ENCODE assay signal across 8 cellular contexts in the genomic region with DNA sequence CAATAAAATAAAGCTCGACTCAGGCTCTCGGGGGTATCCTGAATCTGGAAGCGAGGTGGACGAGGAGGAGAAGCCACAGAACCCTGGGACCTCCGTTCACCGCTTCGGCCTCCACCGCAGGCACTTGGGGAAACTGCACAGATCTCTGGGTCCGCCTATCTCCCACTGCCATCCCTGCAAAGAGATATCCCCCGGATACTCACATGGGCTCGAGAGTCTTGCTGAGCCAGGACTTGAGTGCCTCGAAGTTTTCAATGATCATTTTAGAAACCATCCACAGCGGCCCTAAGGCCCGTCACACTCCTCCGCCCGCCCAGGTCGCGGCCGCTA. TPM values are rescaled to one million over a fixed set of nuclear protein-coding genes. Genes with fewer than 3 reads are reported as not detected.
DNase-seq lines count a peak whose midpoint lies in the region; ATAC-seq, FAIRE-seq and TF ChIP-seq lines count a peak whose summit lies in the region.

No MANE protein-coding gene starts in this region.

- WGBS in pancreas, 2 donors, result 0% methylated on average over 19 of the region's 19 CpGs

- intact Hi-C loops in pancreas (cut with DNase I), result no loop called here

- POLR2A ChIA-PET in HEK293 (lab: Yijun Ruan, JAX), result interaction anchor here (0.8 to 1.3 kb wide), 3 partner anchors 12 to 76 kb away, joined by 3 to 5 read pairs (median 5); a partner anchor contains a TSS

- no peaks in the 10 kb centered on the region for H3K27me3 ChIP-seq in pancreas

- H3K27ac ChIP-seq in HEK293 (ENCODE audit: extremely low read depth, low read depth, low read length), result peak overlapping the region; percentile 78
- H3K27ac ChIP-seq in pancreas, result peak overlapping the region; percentile 75 to 95 (median 90)

- no peak for TF ChIP-seq CTCF in HEK293 (tag by site-specific recombination; IDR thresholded peaks at IDR 0.05)
- no peak for TF ChIP-seq CTCF in epithelial cell of esophagus (IDR thresholded peaks at IDR 0.05; ENCODE audit: insufficient read depth, low read depth, low read length, missing control alignments)
- no peak for TF ChIP-seq CTCF in pancreas (IDR thresholded peaks at IDR 0.05)

- ATAC-seq in GM18519 (IDR thresholded peaks at IDR 0.05; ENCODE audit: low FRiP score, unreplicated experiment), result peak; percentile 15
- peak; percentile 3 to 14 (median 8) for ATAC-seq in pancreas

- no peak for FAIRE-seq in pancreas (lab: Jason Lieb, UNC)

- H3K36me3 ChIP-seq in HEK293 (ENCODE audit: control insufficient read depth in 2 of 2, insufficient read depth in 1 of 2, low read length in 2 of 2) (peaks cover 0 to 10% of the 10 kb centered on the region in 2 experiments; a peak in 1 of 3 replicates), pancreas (no peaks in the 10 kb centered on the region)

- CTCF ChIA-PET in HEK293 (lab: Yijun Ruan, JAX), result no interaction called here

- H3K4me1 ChIP-seq in HEK293 (ENCODE audit: control insufficient read depth, insufficient read depth, low read length) (no peaks in the 10 kb centered on the region; the same call in 1 of the 2 replicates), pancreas (peaks cover 9 to 48% (median 23%) of the 10 kb centered on the region in 3 donors)

- peak overlapping the region; percentile 100 for H3K4me3 ChIP-seq in HEK293 (ENCODE audit: low read depth, low read length)
- H3K4me3 ChIP-seq in epithelial cell of esophagus (ENCODE audit: low read length), result peak overlapping the region; percentile 93
- H3K4me3 ChIP-seq in pancreas, result peak overlapping the region; percentile 68 to 97 (median 91)

- DNase-seq in NCI-H1092 treated with DMSO at 0.1 percent for 48 hours (lab: John Stamatoyannopoulos, UW), result peak; percentile 47
- DNase-seq in epithelial cell of esophagus (ENCODE audit: low read depth), result no peak
- peak in 1 of 6 donors; percentile 5 for DNase-seq in pancreas
- no peak for DNase-seq in activated CD4-positive, CD25-positive, alpha-beta regulatory T cell treated with anti-CD3 and anti-CD28 coated beads, Interleukin-2, amount 50 U/mL, for 72 hours
- no peak for DNase-seq in UCSD-AML1 (lab: John Stamatoyannopoulos, UW; ENCODE audit: unreplicated experiment)
- no peak for DNase-seq in NCI-H2227 (lab: John Stamatoyannopoulos, UW; ENCODE audit: unreplicated experiment)

- H3K9me3 ChIP-seq in HEK293 (ENCODE audit: control insufficient read depth, insufficient read depth, low read depth, low read length), result no peaks in the 10 kb centered on the region
- H3K9me3 ChIP-seq in pancreas, result no peaks in the 10 kb centered on the region

TF ChIP-seq in HEK293, 187 proteins besides CTCF, POLR2A, EP300 and RAD21:
- peak; percentile 55; the same call in 1 of the 2 replicates for TF ChIP-seq ZNF335 (tag by site-specific recombination; conservative IDR thresholded peaks at IDR 0.05)
- no peak for TF ChIP-seq KLF10 (tag by site-specific recombination; IDR thresholded peaks at IDR 0.05)

RNA-seq across cellular contexts. Expression of a gene that starts 0.6 kb away (rescaled TPM):
- 10 to 100 TPM; 11.7 to 25.1 (median 16.4) TPM for total RNA-seq in pancreas
- polyA plus RNA-seq in pancreas, result 10 to 100 TPM; 18.9 to 25.1 TPM
